In the genomic region with DNA sequence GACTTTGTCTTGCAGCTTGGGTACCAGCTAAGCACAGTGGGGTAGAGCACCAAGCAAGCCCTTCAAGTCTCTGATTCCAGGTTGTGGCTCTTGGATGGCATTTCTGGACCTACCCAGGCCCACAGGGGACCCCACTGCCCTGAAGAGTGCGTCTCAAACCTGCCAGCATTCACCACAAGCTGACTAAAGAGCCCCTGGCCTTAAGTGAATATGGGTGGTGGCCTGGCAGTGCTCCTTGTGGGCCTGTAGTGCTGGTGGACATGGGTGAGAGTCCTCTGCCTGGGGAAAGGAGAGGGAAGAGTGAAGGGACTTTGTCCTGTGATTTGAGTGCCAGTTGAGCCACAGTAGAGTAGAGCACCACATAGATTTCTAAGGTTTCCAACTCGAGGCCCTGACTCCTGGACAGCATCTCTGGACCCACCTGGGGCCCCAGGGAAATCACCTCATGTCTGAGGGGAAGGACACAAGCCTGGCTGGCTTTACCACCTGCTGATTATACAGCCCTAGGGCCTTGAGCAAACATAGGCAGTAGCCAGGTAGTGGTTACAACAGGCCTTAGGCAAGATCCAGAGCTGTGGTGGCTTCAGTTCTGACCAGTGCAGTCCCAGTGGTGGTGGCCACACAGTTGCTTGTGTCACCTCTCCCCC, we compare ENCODE assay signal across 16 cellular contexts. TPM values are rescaled to one million over a fixed set of nuclear protein-coding genes. Genes with fewer than 3 reads are reported as not detected.
A peak's percentile ranks its signal among the peaks of the same experiment; 100 is the strongest.
DNase-seq lines count a peak whose midpoint lies in the region; ATAC-seq and TF ChIP-seq lines count a peak whose summit lies in the region.
"Had no signal": no experiment of that assay in that cellular context is flagged by ENCODE, and none has a peak within 500 bp of the region (broad histone marks: within the 10 kb centered on the region; RNA-seq: fewer than 3 reads in every experiment).

No MANE protein-coding gene starts in this region.

- H3K4me1 Mint-ChIP-seq in HFFc6 (ENCODE audit: low read depth) (peaks cover 63% of the 10 kb centered on the region), osteocyte (ENCODE audit: unreplicated experiment) (peaks cover 25% of the 10 kb centered on the region)

- H3K9me3 Mint-ChIP-seq in HFFc6 (peaks cover 13% of the 10 kb centered on the region), osteocyte (ENCODE audit: unreplicated experiment) (peaks cover 13% of the 10 kb centered on the region)

- H3K27ac ChIP-seq in MM.1S (ENCODE audit: low read length), result peak overlapping the region; percentile 63
- H3K27ac ChIP-seq in transverse colon, result no peak overlapping the region
- H3K27ac ChIP-seq: esophagus squamous epithelium, parathyroid adenoma had no signal

- 40 to 59% methylated on average over 1 to 2 of the region's 2 CpGs for WGBS in transverse colon (ENCODE audit: low coverage in 1 of 2), 2 donors

- H3K9me3 ChIP-seq in MM.1S (replicated peaks; ENCODE audit: insufficient read depth, low read length) (no peaks in the 10 kb centered on the region), transverse colon (peaks cover 3 to 7% of the 10 kb centered on the region in 2 donors)

- H3K27me3 Mint-ChIP-seq in HFFc6 (ENCODE audit: insufficient read depth) (no peaks in the 10 kb centered on the region; the same call in 1 of the 2 replicates), osteocyte (ENCODE audit: unreplicated experiment) (no peaks in the 10 kb centered on the region)

- in situ Hi-C loops in transverse colon (cut with MboI; ENCODE audit: low pct_ligation_motif_present in 1 of 4, low pct_unique_long_range_greater_than_20kb in 1 of 4, low sequenced_read_pairs in 3 of 4), result no loop called here

- TF ChIP-seq POLR2A in transverse colon (IDR thresholded peaks at IDR 0.05), result no peak

- H3K4me3 ChIP-seq in MM.1S (ENCODE audit: low read length), result no peak overlapping the region
- H3K4me3 ChIP-seq in transverse colon, result no peak overlapping the region
- H3K4me3 ChIP-seq: esophagus squamous epithelium had no signal

- no peaks in the 10 kb centered on the region for H3K79me2 ChIP-seq in MM.1S (ENCODE audit: low read length)
- H3K79me2 ChIP-seq: parathyroid adenoma had no signal

- no peak overlapping the region; the same call in 1 of the 2 replicates for H3K9ac ChIP-seq in MM.1S (ENCODE audit: low read length)
- H3K9ac ChIP-seq: parathyroid adenoma had no signal

- H3K4me2 ChIP-seq in MM.1S (ENCODE audit: low read depth, low read length), result peak overlapping the region; percentile 9

- H3K36me3 ChIP-seq in MM.1S (replicated peaks; ENCODE audit: insufficient read depth, low read length) (no peaks in the 10 kb centered on the region), transverse colon (no peaks in the 10 kb centered on the region)
- H3K36me3 ChIP-seq: esophagus squamous epithelium had no signal

- no peak for TF ChIP-seq CTCF in HFFc6 (IDR thresholded peaks at IDR 0.05)
- TF ChIP-seq CTCF in MM.1S (IDR thresholded peaks at IDR 0.05; ENCODE audit: low read length), result no peak
- TF ChIP-seq CTCF in osteocyte (IDR thresholded peaks at IDR 0.05), result no peak
- no peak for TF ChIP-seq CTCF in transverse colon (IDR thresholded peaks at IDR 0.05)

- H3K27me3 ChIP-seq in MM.1S (replicated peaks; ENCODE audit: insufficient read depth, low read length) (no peaks in the 10 kb centered on the region), transverse colon (no peaks in the 10 kb centered on the region)
- H3K27me3 ChIP-seq: esophagus squamous epithelium had no signal

- H3F3A ChIP-seq in MM.1S (ENCODE audit: insufficient read depth, low read length), result peaks cover 10% of the 10 kb centered on the region; the same call in 1 of the 2 replicates

- intact Hi-C loops in transverse colon (cut with DNase I; ENCODE audit: low total_unique reads), result no loop called here

- 0 out of 2 replicates have a peak overlapping the region, but pooled peaks have one; percentile 0 for H2AFZ ChIP-seq in MM.1S (ENCODE audit: low read length)
- H2AFZ ChIP-seq: parathyroid adenoma had no signal

- peak overlapping the region; percentile 84 for H3K27ac Mint-ChIP-seq in HFFc6
- peak overlapping the region; percentile 16 for H3K27ac Mint-ChIP-seq in osteocyte (ENCODE audit: unreplicated experiment)
- H3K27ac Mint-ChIP-seq: activated B cell treated with CpG ODN at 0.5 μM for 24 hours; stimulated activated naive CD8-positive, alpha-beta T cell treated with anti-CD3 and anti-CD28 coated beads, Interleukin-15, amount 100 ng/mL, for 72 hours; T-helper 17 cell had no signal

- H3K36me3 Mint-ChIP-seq in HFFc6 (ENCODE audit: low read depth) (peaks cover 29% of the 10 kb centered on the region), osteocyte (ENCODE audit: unreplicated experiment) (peaks cover 3% of the 10 kb centered on the region)

- TF ChIP-seq EP300 in transverse colon (IDR thresholded peaks at IDR 0.05; ENCODE audit: low read depth), result no peak

- ATAC-seq in GM18868 (IDR thresholded peaks at IDR 0.05; ENCODE audit: unreplicated experiment), result peak; percentile 6
- ATAC-seq: stimulated activated naive CD8-positive, alpha-beta T cell treated with anti-CD3 and anti-CD28 coated beads, Interleukin-15, amount 100 ng/mL, for 72 hours; T-helper 17 cell had no signal

- DNase-seq in HFFc6, result no peak
- peak; percentile 41 for DNase-seq in MM.1S
- peak; percentile 62 for DNase-seq in osteocyte (ENCODE audit: extremely low spot score, unreplicated experiment)
- DNase-seq in NCI-H1417 treated with DMSO at 0.1 percent for 48 hours (lab: John Stamatoyannopoulos, UW), result no peak
- no peak for DNase-seq in DMS79 treated with DMSO at 0.1 percent for 48 hours (lab: John Stamatoyannopoulos, UW)
- DNase-seq in transverse colon, result no peak
- DNase-seq: activated B cell treated with CpG ODN at 0.5 μM for 24 hours; activated naive CD4-positive, alpha-beta T cell; esophagus squamous epithelium; hypothalamus; left cardiac atrium; NCI-H2171; stimulated activated naive CD8-positive, alpha-beta T cell treated with anti-CD3 and anti-CD28 coated beads, Interleukin-15, amount 100 ng/mL, for 72 hours; T-helper 17 cell had no signal

- no peak overlapping the region for H3K4me3 Mint-ChIP-seq in HFFc6
- no peak overlapping the region for H3K4me3 Mint-ChIP-seq in osteocyte (ENCODE audit: unreplicated experiment)
- H3K4me3 Mint-ChIP-seq: activated B cell treated with CpG ODN at 0.5 μM for 24 hours; stimulated activated naive CD8-positive, alpha-beta T cell treated with anti-CD3 and anti-CD28 coated beads, Interleukin-15, amount 100 ng/mL, for 72 hours; T-helper 17 cell had no signal

- H3K9me2 ChIP-seq in MM.1S (replicated peaks; ENCODE audit: insufficient read depth, low read length), result no peaks in the 10 kb centered on the region

- no peaks in the 10 kb centered on the region for H4K20me1 ChIP-seq in MM.1S (ENCODE audit: insufficient read depth, low read length)

- peaks cover 30% of the 10 kb centered on the region for H3K4me1 ChIP-seq in MM.1S (ENCODE audit: low read length)
- H3K4me1 ChIP-seq in transverse colon, result no peaks in the 10 kb centered on the region
- H3K4me1 ChIP-seq: parathyroid adenoma had no signal

RNA-seq across cellular contexts. Expression of a gene that starts 23.7 kb away (rescaled TPM):
- total RNA-seq in HFFc6 (2021; fragmentation: NEBNext Ultra II Directional; extraction: Animal tissue kit (Norgen Biotek cat#: 25700)), result 10 to 100 TPM; 37.1 to 49.8 (median 42.8) TPM
- total RNA-seq in osteocyte, result 10.2 and 11.9 TPM in 2 replicates
- total RNA-seq in transverse colon, result 1 to 10 TPM in 2 of 4 donors, not detected in 2; 2.2 to 5.2 TPM

Comparison
In these comparisons a context has a peak if more than half of its experiments do, and no peak if none do; other contexts are left out.
1. DNase-seq: peak in MM.1S (single experiment) and osteocyte (single experiment); none in HFFc6 (single experiment), NCI-H1417 treated with DMSO at 0.1 percent for 48 hours (single experiment), DMS79 treated with DMSO at 0.1 percent for 48 hours (single experiment) and transverse colon (single experiment).